ENCODE assay signal across 1 cellular context in genomic region chr16:67415872-67416793, GRCh38.
TF ChIP-seq lines count a peak whose summit lies in the region.

Gene ZDHHC1 (minus strand): TSS chr16:67416477. CDS start chr16:67407775, 8,702 bp downstream.

TF ChIP-seq in H1, 55 proteins besides CTCF, POLR2A, EP300 and RAD21:
- TF ChIP-seq KDM5A (IDR thresholded peaks at IDR 0.05; ENCODE audit: low read length) (no peak), MAX (IDR thresholded peaks at IDR 0.05) (peak; percentile 12; the same call in 1 of the 2 replicates), CTBP2 (IDR thresholded peaks at IDR 0.05; ENCODE audit: borderline replicate concordance, insufficient read depth, insufficient read length, low read length) (no peak), CREB1 (IDR thresholded peaks at IDR 0.05) (peak; percentile 79), CEBPB (IDR thresholded peaks at IDR 0.05; ENCODE audit: low read depth, low read length) (peak; percentile 28; the same call in 1 of the 2 replicates), TEAD4 (IDR thresholded peaks at IDR 0.05; ENCODE audit: low read depth, low read length) (no peak), RXRA (IDR thresholded peaks at IDR 0.05; ENCODE audit: insufficient read depth, low read depth, low read length) (no peak), SUZ12 (IDR thresholded peaks at IDR 0.05; ENCODE audit: low read length) (no peak), JUND (IDR thresholded peaks at IDR 0.05; ENCODE audit: low read length) (no peak), TAF7 (optimal IDR thresholded peaks at IDR 0.05; ENCODE audit: borderline replicate concordance, low read depth, low read length) (peak; percentile 28), SP2 (IDR thresholded peaks at IDR 0.05; ENCODE audit: low read length) (no peak), CHD2 (IDR thresholded peaks at IDR 0.05; ENCODE audit: low read length) (no peak), SIRT6 (IDR thresholded peaks at IDR 0.05; ENCODE audit: low read length) (no peak), USF2 (IDR thresholded peaks at IDR 0.05; ENCODE audit: low read length) (no peak), RNF2 (IDR thresholded peaks at IDR 0.05; ENCODE audit: borderline replicate concordance, low read depth, low read length, missing control alignments, poor library complexity, severe bottlenecking) (no peak), CHD7 (IDR thresholded peaks at IDR 0.05; ENCODE audit: insufficient replicate concordance, low read length) (no peak), NRF1 (IDR thresholded peaks at IDR 0.05; ENCODE audit: low read depth, low read length) (no peak), SP1 (IDR thresholded peaks at IDR 0.05; ENCODE audit: low read depth, low read length) (no peak), E2F6 (IDR thresholded peaks at IDR 0.05) (peak; percentile 58), CHD1 (IDR thresholded peaks at IDR 0.05; ENCODE audit: low read depth, low read length) (no peak), RFX5 (IDR thresholded peaks at IDR 0.05; ENCODE audit: borderline replicate concordance, low read depth, low read length) (no peak), PHF8 (conservative IDR thresholded peaks at IDR 0.05; ENCODE audit: low read depth, low read length) (peak; percentile 47; the same call in 1 of the 2 replicates), POU5F1 (IDR thresholded peaks at IDR 0.05; ENCODE audit: low read depth, low read length) (no peak), HDAC2 (IDR thresholded peaks at IDR 0.05; ENCODE audit: borderline replicate concordance in 1 of 2, low read depth in 2 of 2, low read length in 2 of 2) (no peak), EGR1 (IDR thresholded peaks at IDR 0.05; ENCODE audit: borderline replicate concordance, low read depth, low read length) (no peak), SIN3A (conservative IDR thresholded peaks at IDR 0.05 in 1 of 2, IDR thresholded peaks at IDR 0.05 in 1 of 2; ENCODE audit: low read depth in 1 of 2, low read length in 2 of 2) (peak in 1 of 2 experiments; percentile 80; a peak in 2 of 4 replicates), RBBP5 (IDR thresholded peaks at IDR 0.05; ENCODE audit: borderline replicate concordance, low read depth, low read length) (no peak), POLR2AphosphoS5 (IDR thresholded peaks at IDR 0.05; ENCODE audit: low read depth, low read length) (no peak), KDM1A (IDR thresholded peaks at IDR 0.05; ENCODE audit: borderline replicate concordance, low read length) (0 out of 2 replicates have a peak, but pooled peaks have one; percentile 34), YY1 (IDR thresholded peaks at IDR 0.05; ENCODE audit: low read depth, low read length) (no peak), CBX5 (IDR thresholded peaks at IDR 0.05; ENCODE audit: low read depth, low read length) (no peak), FOSL1 (IDR thresholded peaks at IDR 0.05; ENCODE audit: insufficient read depth, low read depth, low read length) (no peak), ZNF274 (IDR thresholded peaks at IDR 0.05; ENCODE audit: borderline replicate concordance, extremely low read depth, low read length) (no peak), HDAC6 (IDR thresholded peaks at IDR 0.05; ENCODE audit: low read depth, low read length) (no peak), KDM4A (IDR thresholded peaks at IDR 0.05; ENCODE audit: low read depth, low read length, severe bottlenecking) (peak; percentile 79), ASH2L (IDR thresholded peaks at IDR 0.05; ENCODE audit: low read length) (no peak), NANOG (IDR thresholded peaks at IDR 0.05; ENCODE audit: insufficient read depth, low read depth, low read length, poor library complexity, severe bottlenecking) (no peak), SP4 (IDR thresholded peaks at IDR 0.05; ENCODE audit: low read length) (no peak)
- TF ChIP-seq, protein P1, sequence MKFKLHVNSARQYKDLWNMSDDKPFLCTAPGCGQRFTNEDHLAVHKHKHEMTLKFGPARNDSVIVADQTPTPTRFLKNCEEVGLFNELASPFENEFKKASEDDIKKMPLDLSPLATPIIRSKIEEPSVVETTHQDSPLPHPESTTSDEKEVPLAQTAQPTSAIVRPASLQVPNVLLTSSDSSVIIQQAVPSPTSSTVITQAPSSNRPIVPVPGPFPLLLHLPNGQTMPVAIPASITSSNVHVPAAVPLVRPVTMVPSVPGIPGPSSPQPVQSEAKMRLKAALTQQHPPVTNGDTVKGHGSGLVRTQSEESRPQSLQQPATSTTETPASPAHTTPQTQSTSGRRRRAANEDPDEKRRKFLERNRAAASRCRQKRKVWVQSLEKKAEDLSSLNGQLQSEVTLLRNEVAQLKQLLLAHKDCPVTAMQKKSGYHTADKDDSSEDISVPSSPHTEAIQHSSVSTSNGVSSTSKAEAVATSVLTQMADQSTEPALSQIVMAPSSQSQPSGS (IDR thresholded peaks at IDR 0.05; ENCODE audit: low read length): no peak
TF ChIP-seq in H1: peak in this region for 9.
